In the genomic region with DNA sequence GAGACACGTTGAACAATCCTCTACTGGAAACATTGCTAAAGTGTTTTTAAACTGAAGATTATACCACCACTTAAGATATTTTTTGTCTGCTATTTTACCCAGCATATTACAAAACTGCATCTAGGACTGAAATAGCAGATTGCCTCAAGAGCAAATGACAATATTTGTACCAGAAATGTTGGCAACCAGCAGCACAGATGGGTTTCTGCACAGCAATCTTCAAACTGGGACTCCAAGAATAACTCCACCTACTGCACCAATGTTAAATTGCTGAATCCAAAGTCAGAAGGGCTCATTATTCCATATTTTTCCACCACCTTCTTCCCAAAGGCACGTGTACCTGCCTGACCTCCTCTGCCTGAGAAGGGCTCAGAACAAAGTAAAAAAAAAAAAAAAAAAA, we compare ENCODE assay signal across 15 cellular contexts.
DNase-seq lines count a peak whose midpoint lies in the region; ATAC-seq and TF ChIP-seq lines count a peak whose summit lies in the region.
"Had no signal": no experiment of that assay in that cellular context is flagged by ENCODE, and none has a peak within 500 bp of the region (broad histone marks: within the 10 kb centered on the region; RNA-seq: fewer than 3 reads in every experiment).

No MANE protein-coding gene starts in this region.

- H3K36me3 ChIP-seq in left ventricle myocardium inferior, result no peaks in the 10 kb centered on the region

- H3K9me3 ChIP-seq in left ventricle myocardium inferior (replicated peaks), result peaks cover 14% of the 10 kb centered on the region

- ATAC-seq in activated CD4-positive, alpha-beta T cell treated with anti-CD3 and anti-CD28 coated beads for 36 hours, result no peak
- ATAC-seq in stimulated activated memory B cell treated with anti-CD40 and anti-IgM and Interleukin-4, amounts not matched to agents 10 μg/mL and 1 μg/mL and 100 μg/mL, for 72 hours, result no peak

- DNase-seq in activated CD4-positive, alpha-beta T cell treated with anti-CD3 and anti-CD28 coated beads for 36 hours, result no peak
- DNase-seq in activated CD4-positive, alpha-beta T cell treated with anti-CD3 and anti-CD28 coated beads, Interleukin-2, amount 10 ng/mL, durations not matched to agents 7 days and 5 days, result no peak
- no peak for DNase-seq in left ventricle myocardium inferior
- no peak for DNase-seq in D341Med (ENCODE audit: low spot score)
- no peak for DNase-seq in NCI-H187 treated with DMSO at 0.1 percent for 48 hours (lab: John Stamatoyannopoulos, UW)
- no peak for DNase-seq in HEK293T (ENCODE audit: extremely low spot score)
- DNase-seq: 8988T; activated CD4-positive, alpha-beta T cell treated with anti-CD3 and anti-CD28 coated beads, Interleukin-2, amount 50 U/mL, for 4 hours; stimulated activated CD4-positive, alpha-beta T cell treated with anti-CD3 and anti-CD28 coated beads, Interleukin-2, amount 100 ng/mL, for 48 hours; substantia nigra had no signal

- no peaks in the 10 kb centered on the region for H3K27me3 Mint-ChIP-seq in activated CD4-positive, alpha-beta T cell treated with anti-CD3 and anti-CD28 coated beads for 36 hours
- no peaks in the 10 kb centered on the region for H3K27me3 Mint-ChIP-seq in activated CD4-positive, alpha-beta T cell treated with anti-CD3 and anti-CD28 coated beads, Interleukin-2, amount 10 ng/mL, durations not matched to agents 7 days and 5 days
- H3K27me3 Mint-ChIP-seq in activated naive CD8-positive, alpha-beta T cell, result no peaks in the 10 kb centered on the region
- no peaks in the 10 kb centered on the region for H3K27me3 Mint-ChIP-seq in stimulated activated memory B cell treated with anti-CD40 and anti-IgM and Interleukin-4, amounts not matched to agents 10 μg/mL and 1 μg/mL and 100 μg/mL, for 72 hours

- H3K27ac ChIP-seq in left ventricle myocardium inferior (replicated peaks), result peak overlapping the region; percentile 75
- H3K27ac ChIP-seq: parathyroid adenoma had no signal

- peaks cover 10% of the 10 kb centered on the region for H3K9me3 Mint-ChIP-seq in activated CD4-positive, alpha-beta T cell treated with anti-CD3 and anti-CD28 coated beads for 36 hours (ENCODE audit: low read depth)
- peaks cover 12% of the 10 kb centered on the region for H3K9me3 Mint-ChIP-seq in activated CD4-positive, alpha-beta T cell treated with anti-CD3 and anti-CD28 coated beads, Interleukin-2, amount 10 ng/mL, durations not matched to agents 7 days and 5 days
- peaks cover 6% of the 10 kb centered on the region for H3K9me3 Mint-ChIP-seq in activated naive CD8-positive, alpha-beta T cell (ENCODE audit: low read depth)
- peaks cover 12% of the 10 kb centered on the region for H3K9me3 Mint-ChIP-seq in stimulated activated memory B cell treated with anti-CD40 and anti-IgM and Interleukin-4, amounts not matched to agents 10 μg/mL and 1 μg/mL and 100 μg/mL, for 72 hours

- H3K4me3 Mint-ChIP-seq in activated CD4-positive, alpha-beta T cell treated with anti-CD3 and anti-CD28 coated beads for 36 hours, result no peak overlapping the region
- H3K4me3 Mint-ChIP-seq in activated CD4-positive, alpha-beta T cell treated with anti-CD3 and anti-CD28 coated beads, Interleukin-2, amount 10 ng/mL, durations not matched to agents 7 days and 5 days, result no peak overlapping the region
- H3K4me3 Mint-ChIP-seq in activated naive CD8-positive, alpha-beta T cell, result peak overlapping the region; percentile 38
- H3K4me3 Mint-ChIP-seq in stimulated activated memory B cell treated with anti-CD40 and anti-IgM and Interleukin-4, amounts not matched to agents 10 μg/mL and 1 μg/mL and 100 μg/mL, for 72 hours, result peak overlapping the region; percentile 12
- H3K4me3 Mint-ChIP-seq: T-helper 1 cell treated with Interleukin-12 subunit alpha and Interleukin-12 subunit beta and Interleukin-4 antibody, amounts not matched to agents 30 μg/mL and 1 μg/mL, for 36 hours had no signal

- intact Hi-C loops in activated CD4-positive, alpha-beta T cell treated with anti-CD3 and anti-CD28 coated beads for 36 hours (cut with DNase I, micrococcal nuclease), result loop anchor here in 1 of 2 experiments (10.0 kb wide), 1 partner anchor 522 kb away; no protein-coding TSS in a partner anchor
- intact Hi-C loops in left ventricle myocardium inferior (cut with micrococcal nuclease), result loop anchor here (10.0 kb wide), 1 partner anchor 78 kb away; a partner anchor contains a TSS

- POLR2A ChIA-PET in activated CD4-positive, alpha-beta T cell treated with anti-CD3 and anti-CD28 coated beads for 36 hours (lab: Charles Lee), result no interaction called here
- POLR2A ChIA-PET in activated CD4-positive, alpha-beta T cell treated with anti-CD3 and anti-CD28 coated beads, Interleukin-2, amount 10 ng/mL, durations not matched to agents 7 days and 5 days (lab: Charles Lee), result no interaction called here
- POLR2A ChIA-PET in HEK293T (lab: Yijun Ruan, JAX), result no interaction called here

- peak overlapping the region; percentile 51 for H3K27ac Mint-ChIP-seq in activated CD4-positive, alpha-beta T cell treated with anti-CD3 and anti-CD28 coated beads for 36 hours
- H3K27ac Mint-ChIP-seq in activated CD4-positive, alpha-beta T cell treated with anti-CD3 and anti-CD28 coated beads, Interleukin-2, amount 10 ng/mL, durations not matched to agents 7 days and 5 days, result no peak overlapping the region
- peak overlapping the region; percentile 75 for H3K27ac Mint-ChIP-seq in activated naive CD8-positive, alpha-beta T cell
- H3K27ac Mint-ChIP-seq in stimulated activated memory B cell treated with anti-CD40 and anti-IgM and Interleukin-4, amounts not matched to agents 10 μg/mL and 1 μg/mL and 100 μg/mL, for 72 hours, result peak overlapping the region; percentile 43
- H3K27ac Mint-ChIP-seq: activated naive CD4-positive, alpha-beta T cell treated with anti-CD3 and anti-CD28 coated beads, Interleukin-2, amount 50 U/mL, for 72 hours; T-helper 1 cell treated with Interleukin-12 subunit alpha and Interleukin-12 subunit beta and Interleukin-4 antibody, amounts not matched to agents 30 μg/mL and 1 μg/mL, for 36 hours had no signal

- TF ChIP-seq CTCF in left ventricle myocardium inferior (IDR thresholded peaks at IDR 0.05; ENCODE audit: borderline replicate concordance), result peak; percentile 33

- peaks cover 77% of the 10 kb centered on the region for H3K4me1 ChIP-seq in left ventricle myocardium inferior
- H3K4me1 ChIP-seq: parathyroid adenoma had no signal

- peaks cover 27% of the 10 kb centered on the region for H3K36me3 Mint-ChIP-seq in activated CD4-positive, alpha-beta T cell treated with anti-CD3 and anti-CD28 coated beads for 36 hours (ENCODE audit: low read depth)
- H3K36me3 Mint-ChIP-seq in activated CD4-positive, alpha-beta T cell treated with anti-CD3 and anti-CD28 coated beads, Interleukin-2, amount 10 ng/mL, durations not matched to agents 7 days and 5 days (ENCODE audit: low read depth), result peaks cover 33% of the 10 kb centered on the region
- H3K36me3 Mint-ChIP-seq in activated naive CD8-positive, alpha-beta T cell, result peaks cover 15% of the 10 kb centered on the region
- peaks cover 17% of the 10 kb centered on the region for H3K36me3 Mint-ChIP-seq in stimulated activated memory B cell treated with anti-CD40 and anti-IgM and Interleukin-4, amounts not matched to agents 10 μg/mL and 1 μg/mL and 100 μg/mL, for 72 hours

- H3K4me3 ChIP-seq in left ventricle myocardium inferior, result no peak overlapping the region

- no peaks in the 10 kb centered on the region for H3K27me3 ChIP-seq in left ventricle myocardium inferior (ENCODE audit: low read depth)

- H3K4me1 Mint-ChIP-seq in activated CD4-positive, alpha-beta T cell treated with anti-CD3 and anti-CD28 coated beads for 36 hours, result peaks cover 89% of the 10 kb centered on the region
- peaks cover 84% of the 10 kb centered on the region for H3K4me1 Mint-ChIP-seq in activated CD4-positive, alpha-beta T cell treated with anti-CD3 and anti-CD28 coated beads, Interleukin-2, amount 10 ng/mL, durations not matched to agents 7 days and 5 days
- H3K4me1 Mint-ChIP-seq in activated naive CD8-positive, alpha-beta T cell (ENCODE audit: low read depth), result peaks cover 90% of the 10 kb centered on the region
- peaks cover 79% of the 10 kb centered on the region for H3K4me1 Mint-ChIP-seq in stimulated activated memory B cell treated with anti-CD40 and anti-IgM and Interleukin-4, amounts not matched to agents 10 μg/mL and 1 μg/mL and 100 μg/mL, for 72 hours

- CTCF ChIA-PET in activated CD4-positive, alpha-beta T cell treated with anti-CD3 and anti-CD28 coated beads for 36 hours (lab: Charles Lee), result no interaction called here
- CTCF ChIA-PET in activated CD4-positive, alpha-beta T cell treated with anti-CD3 and anti-CD28 coated beads, Interleukin-2, amount 10 ng/mL, durations not matched to agents 7 days and 5 days (lab: Charles Lee), result interaction anchor here (0.5 kb wide), 1 partner anchor 239 kb away, joined by 3 read pairs; no protein-coding TSS in a partner anchor
- CTCF ChIA-PET in HEK293T (lab: Yijun Ruan, JAX), result no interaction called here

TF ChIP-seq in HEK293T, 16 proteins besides CTCF, POLR2A, EP300 and RAD21:
- TF ChIP-seq ELF4 (IDR thresholded peaks at IDR 0.05) (no peak), ARNT (IDR thresholded peaks at IDR 0.05) (no peak), L3MBTL2 (conservative IDR thresholded peaks at IDR 0.05) (no peak), FOXM1 (IDR thresholded peaks at IDR 0.05; ENCODE audit: borderline replicate concordance) (no peak), FOXA1 (IDR thresholded peaks at IDR 0.05) (no peak), NFRKB (IDR thresholded peaks at IDR 0.05) (no peak), SP1 (IDR thresholded peaks at IDR 0.05) (no peak), TARDBP (IDR thresholded peaks at IDR 0.05) (no peak), SUZ12 (IDR thresholded peaks at IDR 0.05) (no peak), HDGF (IDR thresholded peaks at IDR 0.05; ENCODE audit: borderline replicate concordance) (no peak), LEF1 (IDR thresholded peaks at IDR 0.05; ENCODE audit: borderline replicate concordance) (no peak), CTBP1 (IDR thresholded peaks at IDR 0.05; ENCODE audit: borderline replicate concordance) (no peak), BHLHE40 (IDR thresholded peaks at IDR 0.05; ENCODE audit: borderline replicate concordance) (no peak)
- TF ChIP-seq, protein P1, sequence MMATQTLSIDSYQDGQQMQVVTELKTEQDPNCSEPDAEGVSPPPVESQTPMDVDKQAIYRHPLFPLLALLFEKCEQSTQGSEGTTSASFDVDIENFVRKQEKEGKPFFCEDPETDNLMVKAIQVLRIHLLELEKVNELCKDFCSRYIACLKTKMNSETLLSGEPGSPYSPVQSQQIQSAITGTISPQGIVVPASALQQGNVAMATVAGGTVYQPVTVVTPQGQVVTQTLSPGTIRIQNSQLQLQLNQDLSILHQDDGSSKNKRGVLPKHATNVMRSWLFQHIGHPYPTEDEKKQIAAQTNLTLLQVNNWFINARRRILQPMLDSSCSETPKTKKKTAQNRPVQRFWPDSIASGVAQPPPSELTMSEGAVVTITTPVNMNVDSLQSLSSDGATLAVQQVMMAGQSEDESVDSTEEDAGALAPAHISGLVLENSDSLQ (IDR thresholded peaks at IDR 0.05), result no peak

Comparison
In these comparisons a context has a peak if more than half of its experiments do, and no peak if none do; other contexts are left out.
1. H3K4me3 Mint-ChIP-seq: peak in activated naive CD8-positive, alpha-beta T cell (single experiment) and stimulated activated memory B cell treated with anti-CD40 and anti-IgM and Interleukin-4, amounts not matched to agents 10 μg/mL and 1 μg/mL and 100 μg/mL, for 72 hours (single experiment); none in activated CD4-positive, alpha-beta T cell treated with anti-CD3 and anti-CD28 coated beads for 36 hours (single experiment) and activated CD4-positive, alpha-beta T cell treated with anti-CD3 and anti-CD28 coated beads, Interleukin-2, amount 10 ng/mL, durations not matched to agents 7 days and 5 days (single experiment).